Comparison of ENCODE assay signal across 33 cellular contexts in genomic region chr7:145489609-145490008, GRCh38.
"Had no signal": no experiment of that assay in that cellular context is flagged by ENCODE, and none has a peak within 500 bp of the region (broad histone marks: within the 10 kb centered on the region; RNA-seq: fewer than 3 reads in every experiment).

No MANE protein-coding gene starts in this region.

- H3K27me3 ChIP-seq: MG63 had no signal

- H3K4me3 ChIP-seq: MG63 had no signal

- DNase-seq: Karpas-422, Kasumi-1, MG63, MV-4-11, NCI-H1048, NCI-H1092, NCI-H1092 treated with DMSO at 0.1 percent for 48 hours, NCI-H1105, NCI-H1105 treated with DMSO at 0.1 percent for 48 hours, NCI-H1417, NCI-H1417 treated with DMSO at 0.1 percent for 48 hours, NCI-H1436, NCI-H1436 treated with DMSO at 0.1 percent for 48 hours, NCI-H146, NCI-H1694, NCI-H1694 treated with DMSO at 0.1 percent for 48 hours, NCI-H187, NCI-H187 treated with DMSO at 0.1 percent for 48 hours, NCI-H1930, NCI-H2029, NCI-H2029 treated with DMSO at 0.1 percent for 48 hours, NCI-H2081, NCI-H2107, NCI-H2171, NCI-H2171 treated with DMSO at 0.1 percent for 48 hours, NCI-H2227 treated with DMSO at 0.1 percent for 48 hours, NCI-H226, NCI-H345, NCI-H446, NCI-H446 treated with DMSO at 0.1 percent for 48 hours, NCI-H510A, NCI-H510A treated with DMSO at 0.1 percent for 48 hours, NCI-H524 had no signal

- H3K36me3 ChIP-seq: MG63 had no signal
